9 cellular contexts compared by ENCODE assay signal in the genomic region with DNA sequence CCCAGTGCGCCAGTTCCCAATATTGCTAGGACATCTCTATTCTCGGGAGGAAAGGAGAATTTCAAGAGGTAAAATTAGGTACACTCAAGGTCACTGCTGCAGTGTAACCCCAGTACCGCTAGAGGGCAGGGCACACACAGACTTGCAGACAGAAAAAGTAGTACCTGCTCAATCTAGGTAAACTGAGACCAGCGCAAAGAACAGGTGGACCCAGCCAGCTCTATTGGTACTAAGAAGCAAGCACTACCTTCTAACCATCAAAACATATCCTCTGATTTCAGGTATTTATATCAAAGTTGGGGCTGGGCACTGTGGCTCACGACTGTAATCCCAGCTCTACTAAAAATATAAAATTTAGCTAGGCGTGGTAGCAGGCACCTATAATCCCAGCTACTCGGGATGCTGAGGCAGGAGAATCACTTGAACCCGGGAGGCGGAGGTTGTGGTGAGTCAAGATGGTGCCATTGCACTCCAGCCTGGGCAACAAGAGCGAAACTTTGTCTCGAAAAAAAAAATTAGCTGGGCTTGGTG. TPM values are rescaled to one million over a fixed set of nuclear protein-coding genes. Genes with fewer than 3 reads are reported as not detected.
A peak's percentile ranks its signal among the peaks of the same experiment; 100 is the strongest.
DNase-seq lines count a peak whose midpoint lies in the region; ATAC-seq, FAIRE-seq and TF ChIP-seq lines count a peak whose summit lies in the region.
"Had no signal": no experiment of that assay in that cellular context is flagged by ENCODE, and none has a peak within 500 bp of the region (broad histone marks: within the 10 kb centered on the region; RNA-seq: fewer than 3 reads in every experiment).

No MANE protein-coding gene starts in this region.

- no peak overlapping the region for H3K27ac ChIP-seq in kidney (ENCODE audit: low read depth in 2 of 2, low read length in 2 of 2)

- intact Hi-C loops in kidney (cut with DNase I): loop anchor here (10.0 kb wide), 1 partner anchor 54 kb away; no protein-coding TSS in a partner anchor

- in situ Hi-C loops in astrocyte of the cerebellum (cut with HindIII; ENCODE audit: low sequenced_read_pairs): no loop called here

- FAIRE-seq in kidney (lab: Jason Lieb, UNC): no peak
- FAIRE-seq: TTC549 had no signal

- H3K4me1 Mint-ChIP-seq in T-helper 17 cell: peaks cover 29% of the 10 kb centered on the region

- H3K9me3 ChIP-seq in T-helper 17 cell (ENCODE audit: control insufficient read depth, low read length, poor library complexity, severe bottlenecking): no peaks in the 10 kb centered on the region
- H3K9me3 ChIP-seq in kidney (ENCODE audit: control insufficient read depth in 1 of 2, low read length in 2 of 2): no peaks in the 10 kb centered on the region

- peaks cover 10 to 28% of the 10 kb centered on the region in 2 donors for H3K4me1 ChIP-seq in kidney (ENCODE audit: control insufficient read depth in 1 of 2, insufficient read depth in 1 of 2, low read depth in 1 of 2, low read length in 2 of 2)

- H3K27me3 Mint-ChIP-seq in T-helper 17 cell: no peaks in the 10 kb centered on the region

- peak overlapping the region; percentile 57 for H3K27ac Mint-ChIP-seq in T-helper 17 cell

- no peaks in the 10 kb centered on the region for H3K36me3 ChIP-seq in kidney (ENCODE audit: control insufficient read depth in 1 of 2, insufficient read depth in 2 of 2, low read length in 2 of 2)

- H3K4me3 Mint-ChIP-seq in T-helper 17 cell: no peak overlapping the region

- peak; percentile 97 for TF ChIP-seq CTCF in astrocyte of the cerebellum (IDR thresholded peaks at IDR 0.05; ENCODE audit: low read depth, low read length, missing control alignments)
- peak; percentile 99 for TF ChIP-seq CTCF in kidney (IDR thresholded peaks at IDR 0.05; ENCODE audit: borderline replicate concordance, extremely low read depth, insufficient read depth)

- H3K4me3 ChIP-seq in astrocyte of the cerebellum (ENCODE audit: low read depth, low read length): no peak overlapping the region
- peak overlapping the region; percentile 10 to 35 for H3K4me3 ChIP-seq in kidney (ENCODE audit: low read length in 2 of 2)

- ATAC-seq in T-helper 17 cell: no peak
- ATAC-seq in HG03159 (IDR thresholded peaks at IDR 0.05; ENCODE audit: unreplicated experiment): no peak
- no peak for ATAC-seq in GM19452 (IDR thresholded peaks at IDR 0.05; ENCODE audit: unreplicated experiment)

- H3K36me3 Mint-ChIP-seq in T-helper 17 cell (ENCODE audit: low read depth): peaks cover 2% of the 10 kb centered on the region

- DNase-seq in DMS53 (lab: John Stamatoyannopoulos, UW) (peak; percentile 71), HuH-7.5 (ENCODE audit: low spot score) (peak; percentile 49), T-helper 17 cell (peak; percentile 46 to 62 (median 51)), astrocyte of the cerebellum (ENCODE audit: low read depth) (no peak), kidney (peak; percentile 70)
- DNase-seq in stimulated activated CD4-positive, alpha-beta T cell treated with anti-CD3 and anti-CD28 coated beads, Interleukin-4, amount 100 ng/mL, for 1 hour: peak; percentile 73

- peak overlapping the region in 1 of 2 donors; percentile 75 for H3K9ac ChIP-seq in kidney (ENCODE audit: low read length in 2 of 2)

RNA-seq across cellular contexts. Expression of a gene that starts 3.6 kb away (rescaled TPM):
- total RNA-seq in T-helper 17 cell: 10 to 100 TPM; 38.2 to 41.2 TPM
- total RNA-seq in kidney: 28.5 TPM
- polyA plus RNA-seq in kidney (ENCODE audit: insufficient read depth, low read depth, low replicate concordance): 16.1 TPM

RNA-seq across cellular contexts. Expression of a gene that starts 10.7 kb away (rescaled TPM):
- total RNA-seq in T-helper 17 cell (1 to 10 TPM in 1 of 2 donors, under 1 TPM in 1; 0.26 to 1.4 TPM), kidney (6.2 TPM)
- 1.3 TPM for polyA plus RNA-seq in kidney (ENCODE audit: insufficient read depth, low read depth, low replicate concordance)

RNA-seq across cellular contexts. Expression of a gene that starts 21.8 kb away (rescaled TPM):
- under 1 TPM; 0.29 to 0.67 TPM for total RNA-seq in T-helper 17 cell
- total RNA-seq in kidney: 30.6 TPM
- polyA plus RNA-seq in kidney (ENCODE audit: insufficient read depth, low read depth, low replicate concordance): 209 TPM

RNA-seq across cellular contexts. Expression of a gene that starts 36.3 kb away (rescaled TPM):
- 100 to 1,000 TPM; 451 to 472 TPM for total RNA-seq in T-helper 17 cell
- 236 TPM for total RNA-seq in kidney
- polyA plus RNA-seq in kidney (ENCODE audit: insufficient read depth, low read depth, low replicate concordance): 181 TPM

RNA-seq across cellular contexts. Expression of a gene that starts 40.9 kb away (rescaled TPM):
- total RNA-seq in T-helper 17 cell: under 1 TPM in 1 of 2 donors, not detected in 1; 0.52 TPM
- total RNA-seq in kidney: 121 TPM
- polyA plus RNA-seq in kidney (ENCODE audit: insufficient read depth, low read depth, low replicate concordance): 36.2 TPM

Comparison
In these comparisons a context has a peak if more than half of its experiments do, and no peak if none do; other contexts are left out.
1. RNA of a gene that starts 21.8 kb away (total RNA-seq): 30.6 TPM in kidney (single experiment); 0.29 to 0.67 TPM in T-helper 17 cell; every median in the first group is over 10 times any median in the second.